1 cellular context compared by ENCODE assay signal in genomic region chr1:40974945-40975344, GRCh38.
TF ChIP-seq lines count a peak whose summit lies in the region.

No MANE protein-coding gene starts in this region.

TF ChIP-seq in K562, 482 proteins besides CTCF, POLR2A, EP300 and RAD21 (continued from another document and continues in another):
- TF ChIP-seq E2F8 (IDR thresholded peaks at IDR 0.05; ENCODE audit: low read depth, partially characterized antibody) (peak; percentile 48), ZNF395 (CRISPR knock-in tag; IDR thresholded peaks at IDR 0.05) (peak; percentile 91), HMG20A (CRISPR knock-in tag; conservative IDR thresholded peaks at IDR 0.05) (peak; percentile 98), L3MBTL2 (IDR thresholded peaks at IDR 0.05) (peak; percentile 37; the same call in 1 of the 2 replicates), KHSRP (IDR thresholded peaks at IDR 0.05) (no peak; the same call in 1 of the 2 replicates), HES1 (IDR thresholded peaks at IDR 0.05; ENCODE audit: low read depth) (peak; percentile 99), CBFA2T2 (conservative IDR thresholded peaks at IDR 0.05) (peak; percentile 92), HDAC2 (IDR thresholded peaks at IDR 0.05) (peak; percentile 100), ZNF589 (CRISPR knock-in tag; IDR thresholded peaks at IDR 0.05; ENCODE audit: low read depth) (peak; percentile 51; the same call in 1 of the 2 replicates), ZBTB43 (CRISPR knock-in tag; IDR thresholded peaks at IDR 0.05) (0 out of 2 replicates have a peak, but pooled peaks have one; percentile 24), GABPA (tag; conservative IDR thresholded peaks at IDR 0.05; ENCODE audit: low read depth) (peak; percentile 65), ZNF274 (IDR thresholded peaks at IDR 0.05; ENCODE audit: borderline replicate concordance, low read depth, low read length) (no peak), ZNF583 (CRISPR knock-in tag; IDR thresholded peaks at IDR 0.05) (0 out of 2 replicates have a peak, but pooled peaks have one; percentile 55), FOXA3 (CRISPR knock-in tag; conservative IDR thresholded peaks at IDR 0.05 in 1 of 2, IDR thresholded peaks at IDR 0.05 in 1 of 2) (peak in 1 of 2 experiments; percentile 71; a peak in 2 of 4 replicates), NFATC3 (IDR thresholded peaks at IDR 0.05) (no peak), ZNF41 (CRISPR knock-in tag; conservative IDR thresholded peaks at IDR 0.05) (0 out of 2 replicates have a peak, but pooled peaks have one; percentile 65), MAX (CRISPR knock-in tag; IDR thresholded peaks at IDR 0.05) (no peak), ETV1 (tag; conservative IDR thresholded peaks at IDR 0.05; ENCODE audit: low read depth) (peak; percentile 72), ZBTB1 (CRISPR knock-in tag; IDR thresholded peaks at IDR 0.05; ENCODE audit: borderline replicate concordance, low read depth) (no peak), ZNF780A (CRISPR knock-in tag; IDR thresholded peaks at IDR 0.05) (no peak), JUND (IDR thresholded peaks at IDR 0.05; ENCODE audit: borderline replicate concordance, low read depth, low read length) (peak; percentile 57; the same call in 1 of the 2 replicates), JUND (tag; IDR thresholded peaks at IDR 0.05; ENCODE audit: borderline replicate concordance, low read depth, low read length) (peak; percentile 78; the same call in 1 of the 3 replicates), SPI1 (IDR thresholded peaks at IDR 0.05; ENCODE audit: borderline replicate concordance, low read depth, low read length) (0 out of 2 replicates have a peak, but pooled peaks have one; percentile 7), MYC (IDR thresholded peaks at IDR 0.05; ENCODE audit: low read depth, low read length) (peak; percentile 59), MYC (CRISPR knock-in tag; IDR thresholded peaks at IDR 0.05; ENCODE audit: borderline replicate concordance, low read depth) (no peak), SMAD1 (IDR thresholded peaks at IDR 0.05; ENCODE audit: low read depth, low read length, partially characterized antibody) (peak; percentile 63), THRB (CRISPR knock-in tag; conservative IDR thresholded peaks at IDR 0.05) (0 out of 2 replicates have a peak, but pooled peaks have one; percentile 32), MTA3 (IDR thresholded peaks at IDR 0.05; ENCODE audit: borderline replicate concordance) (peak; percentile 33; the same call in 1 of the 2 replicates), TAL1 (IDR thresholded peaks at IDR 0.05) (peak; percentile 93), TEAD4 (IDR thresholded peaks at IDR 0.05; ENCODE audit: low read length) (peak; percentile 98), TEAD4 (CRISPR knock-in tag; IDR thresholded peaks at IDR 0.05; ENCODE audit: borderline replicate concordance) (no peak), FOXM1 (IDR thresholded peaks at IDR 0.05; ENCODE audit: low read depth) (peak; percentile 88), FOXM1 (CRISPR knock-in tag; IDR thresholded peaks at IDR 0.05; ENCODE audit: low read depth) (no peak), HOXB6 (CRISPR knock-in tag; IDR thresholded peaks at IDR 0.05; ENCODE audit: borderline replicate concordance) (no peak), ZBTB12 (CRISPR knock-in tag; IDR thresholded peaks at IDR 0.05) (peak; percentile 58; the same call in 1 of the 2 replicates), ASH1L (IDR thresholded peaks at IDR 0.05; ENCODE audit: borderline replicate concordance, low read depth, partially characterized antibody) (no peak), ZNF134 (CRISPR knock-in tag; conservative IDR thresholded peaks at IDR 0.05) (peak; percentile 61), TFAM (CRISPR knock-in tag; conservative IDR thresholded peaks at IDR 0.05) (no peak), BRF1 (IDR thresholded peaks at IDR 0.05; ENCODE audit: borderline replicate concordance, extremely low read depth, insufficient read length) (no peak), MAZ (CRISPR knock-in tag; conservative IDR thresholded peaks at IDR 0.05 in 1 of 2, IDR thresholded peaks at IDR 0.05 in 1 of 2) (peak; percentile 29 to 73; a peak in 2 of 4 replicates), GABPB1 (CRISPR knock-in tag; IDR thresholded peaks at IDR 0.05) (peak; percentile 11; the same call in 1 of the 2 replicates), PKNOX1 (IDR thresholded peaks at IDR 0.05) (peak; percentile 69), ADNP (tag; IDR thresholded peaks at IDR 0.05) (peak; percentile 79), LARP7 (IDR thresholded peaks at IDR 0.05) (no peak), ARID3A (IDR thresholded peaks at IDR 0.05; ENCODE audit: borderline replicate concordance, low read depth, low read length) (no peak), ERF (CRISPR knock-in tag; IDR thresholded peaks at IDR 0.05) (peak; percentile 72; the same call in 1 of the 2 replicates), BCLAF1 (IDR thresholded peaks at IDR 0.05; ENCODE audit: borderline replicate concordance in 1 of 2, control insufficient read depth in 1 of 2, low read depth in 2 of 2, low read length in 1 of 2) (0 out of 4 replicates have a peak, but pooled peaks of 1 of the 2 experiments have one; percentile 11), GATA2 (CRISPR knock-in tag; IDR thresholded peaks at IDR 0.05) (peak; percentile 86)
